Comparison of ENCODE assay signal across 1 cellular context in the genomic region with DNA sequence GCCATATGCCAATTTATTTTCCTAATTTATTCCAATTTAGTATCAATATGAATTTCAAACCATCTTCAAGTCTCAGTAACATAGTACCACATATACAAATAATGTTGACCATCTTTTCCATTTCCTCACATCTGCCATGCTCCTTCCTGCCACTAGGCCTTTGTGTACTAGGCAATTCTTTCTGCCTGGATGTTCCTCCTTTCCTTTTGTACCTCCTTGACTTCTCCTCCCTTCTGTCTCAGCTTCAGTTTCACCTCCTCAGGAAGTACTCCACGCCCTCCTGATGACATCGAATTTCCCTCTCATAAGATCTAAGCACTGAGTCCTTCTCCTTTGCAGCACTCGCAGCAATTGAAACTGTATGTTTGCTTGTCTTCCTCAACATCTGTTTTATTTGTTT.
TF ChIP-seq lines count a peak whose summit lies in the region.

No MANE protein-coding gene starts in this region.

TF ChIP-seq in K562, 482 proteins besides CTCF, POLR2A, EP300 and RAD21 (continued from another document):
- TF ChIP-seq CBX3 (IDR thresholded peaks at IDR 0.05; ENCODE audit: borderline replicate concordance in 1 of 2, low read length in 2 of 2): peak in 1 of 2 experiments; percentile 68; a peak in 1 of 3 replicates
- TF ChIP-seq CSDE1 (IDR thresholded peaks at IDR 0.05): 0 out of 4 replicates have a peak, but pooled peaks of 1 of the 2 experiments have one; percentile 28
- TF ChIP-seq ZBTB17 (CRISPR knock-in tag; IDR thresholded peaks at IDR 0.05): no peak
- TF ChIP-seq KLF13 (tag; IDR thresholded peaks at IDR 0.05; ENCODE audit: borderline replicate concordance, low read depth): no peak
- peak; percentile 90 for TF ChIP-seq CC2D1A (IDR thresholded peaks at IDR 0.05)
- TF ChIP-seq MEIS2 (IDR thresholded peaks at IDR 0.05; ENCODE audit: partially characterized antibody): peak; percentile 17
- 0 out of 2 replicates have a peak, but pooled peaks have one; percentile 40 for TF ChIP-seq LEF1 (IDR thresholded peaks at IDR 0.05)
- 0 out of 4 replicates have a peak, but pooled peaks of 1 of the 2 experiments have one; percentile 16 for TF ChIP-seq RCOR1 (IDR thresholded peaks at IDR 0.05; ENCODE audit: borderline replicate concordance in 1 of 2, low read depth in 2 of 2, low read length in 2 of 2)
- TF ChIP-seq MTA1 (IDR thresholded peaks at IDR 0.05; ENCODE audit: borderline replicate concordance): 0 out of 2 replicates have a peak, but pooled peaks have one; percentile 54
- 0 out of 2 replicates have a peak, but pooled peaks have one; percentile 80 for TF ChIP-seq HDGF (IDR thresholded peaks at IDR 0.05)
- 0 out of 2 replicates have a peak, but pooled peaks have one; percentile 25 for TF ChIP-seq GABPB1 (CRISPR knock-in tag; IDR thresholded peaks at IDR 0.05)
- 0 out of 4 replicates have a peak, but pooled peaks of 1 of the 2 experiments have one; percentile 32 for TF ChIP-seq FOXK2 (conservative IDR thresholded peaks at IDR 0.05 in 1 of 2, IDR thresholded peaks at IDR 0.05 in 1 of 2; ENCODE audit: low read depth in 2 of 2)
- TF ChIP-seq, protein P1, sequence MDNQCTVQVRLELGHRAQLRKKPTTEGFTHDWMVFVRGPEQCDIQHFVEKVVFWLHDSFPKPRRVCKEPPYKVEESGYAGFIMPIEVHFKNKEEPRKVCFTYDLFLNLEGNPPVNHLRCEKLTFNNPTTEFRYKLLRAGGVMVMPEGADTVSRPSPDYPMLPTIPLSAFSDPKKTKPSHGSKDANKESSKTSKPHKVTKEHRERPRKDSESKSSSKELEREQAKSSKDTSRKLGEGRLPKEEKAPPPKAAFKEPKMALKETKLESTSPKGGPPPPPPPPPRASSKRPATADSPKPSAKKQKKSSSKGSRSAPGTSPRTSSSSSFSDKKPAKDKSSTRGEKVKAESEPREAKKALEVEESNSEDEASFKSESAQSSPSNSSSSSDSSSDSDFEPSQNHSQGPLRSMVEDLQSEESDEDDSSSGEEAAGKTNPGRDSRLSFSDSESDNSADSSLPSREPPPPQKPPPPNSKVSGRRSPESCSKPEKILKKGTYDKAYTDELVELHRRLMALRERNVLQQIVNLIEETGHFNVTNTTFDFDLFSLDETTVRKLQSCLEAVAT (IDR thresholded peaks at IDR 0.05): peak in 1 of 2 experiments; percentile 53; a peak in 1 of 4 replicates
- 0 out of 2 replicates have a peak, but pooled peaks have one; percentile 33 for TF ChIP-seq ETV1 (tag; conservative IDR thresholded peaks at IDR 0.05; ENCODE audit: low read depth)
- TF ChIP-seq, protein P2, sequence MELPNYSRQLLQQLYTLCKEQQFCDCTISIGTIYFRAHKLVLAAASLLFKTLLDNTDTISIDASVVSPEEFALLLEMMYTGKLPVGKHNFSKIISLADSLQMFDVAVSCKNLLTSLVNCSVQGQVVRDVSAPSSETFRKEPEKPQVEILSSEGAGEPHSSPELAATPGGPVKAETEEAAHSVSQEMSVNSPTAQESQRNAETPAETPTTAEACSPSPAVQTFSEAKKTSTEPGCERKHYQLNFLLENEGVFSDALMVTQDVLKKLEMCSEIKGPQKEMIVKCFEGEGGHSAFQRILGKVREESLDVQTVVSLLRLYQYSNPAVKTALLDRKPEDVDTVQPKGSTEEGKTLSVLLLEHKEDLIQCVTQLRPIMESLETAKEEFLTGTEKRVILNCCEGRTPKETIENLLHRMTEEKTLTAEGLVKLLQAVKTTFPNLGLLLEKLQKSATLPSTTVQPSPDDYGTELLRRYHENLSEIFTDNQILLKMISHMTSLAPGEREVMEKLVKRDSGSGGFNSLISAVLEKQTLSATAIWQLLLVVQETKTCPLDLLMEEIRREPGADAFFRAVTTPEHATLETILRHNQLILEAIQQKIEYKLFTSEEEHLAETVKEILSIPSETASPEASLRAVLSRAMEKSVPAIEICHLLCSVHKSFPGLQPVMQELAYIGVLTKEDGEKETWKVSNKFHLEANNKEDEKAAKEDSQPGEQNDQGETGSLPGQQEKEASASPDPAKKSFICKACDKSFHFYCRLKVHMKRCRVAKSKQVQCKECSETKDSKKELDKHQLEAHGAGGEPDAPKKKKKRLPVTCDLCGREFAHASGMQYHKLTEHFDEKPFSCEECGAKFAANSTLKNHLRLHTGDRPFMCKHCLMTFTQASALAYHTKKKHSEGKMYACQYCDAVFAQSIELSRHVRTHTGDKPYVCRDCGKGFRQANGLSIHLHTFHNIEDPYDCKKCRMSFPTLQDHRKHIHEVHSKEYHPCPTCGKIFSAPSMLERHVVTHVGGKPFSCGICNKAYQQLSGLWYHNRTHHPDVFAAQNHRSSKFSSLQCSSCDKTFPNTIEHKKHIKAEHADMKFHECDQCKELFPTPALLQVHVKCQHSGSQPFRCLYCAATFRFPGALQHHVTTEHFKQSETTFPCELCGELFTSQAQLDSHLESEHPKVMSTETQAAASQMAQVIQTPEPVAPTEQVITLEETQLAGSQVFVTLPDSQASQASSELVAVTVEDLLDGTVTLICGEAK (IDR thresholded peaks at IDR 0.05): 0 out of 2 replicates have a peak, but pooled peaks have one; percentile 17
- TF ChIP-seq, protein P2 (CRISPR knock-in tag; IDR thresholded peaks at IDR 0.05): no peak
- no peak for TF ChIP-seq HDAC3 (IDR thresholded peaks at IDR 0.05; ENCODE audit: borderline replicate concordance, partially characterized antibody)
- 0 out of 2 replicates have a peak, but pooled peaks have one; percentile 9 for TF ChIP-seq ARID1B (IDR thresholded peaks at IDR 0.05)
- TF ChIP-seq HDAC1 (IDR thresholded peaks at IDR 0.05): peak in 1 of 2 experiments; percentile 49; a peak in 2 of 4 replicates
- peak; percentile 48 for TF ChIP-seq BRD9 (IDR thresholded peaks at IDR 0.05; ENCODE audit: low read depth, partially characterized antibody)
- peak; percentile 59; the same call in 1 of the 2 replicates for TF ChIP-seq CTBP1 (IDR thresholded peaks at IDR 0.05; ENCODE audit: borderline replicate concordance)
- TF ChIP-seq ZNF24 (IDR thresholded peaks at IDR 0.05): 0 out of 2 replicates have a peak, but pooled peaks have one; percentile 29
- no peak for TF ChIP-seq NR2C2 (CRISPR knock-in tag; IDR thresholded peaks at IDR 0.05)
- TF ChIP-seq NR2C2 (tag; IDR thresholded peaks at IDR 0.05): no peak
- TF ChIP-seq ZNF324 (CRISPR knock-in tag; IDR thresholded peaks at IDR 0.05): no peak
- TF ChIP-seq, protein P3, sequence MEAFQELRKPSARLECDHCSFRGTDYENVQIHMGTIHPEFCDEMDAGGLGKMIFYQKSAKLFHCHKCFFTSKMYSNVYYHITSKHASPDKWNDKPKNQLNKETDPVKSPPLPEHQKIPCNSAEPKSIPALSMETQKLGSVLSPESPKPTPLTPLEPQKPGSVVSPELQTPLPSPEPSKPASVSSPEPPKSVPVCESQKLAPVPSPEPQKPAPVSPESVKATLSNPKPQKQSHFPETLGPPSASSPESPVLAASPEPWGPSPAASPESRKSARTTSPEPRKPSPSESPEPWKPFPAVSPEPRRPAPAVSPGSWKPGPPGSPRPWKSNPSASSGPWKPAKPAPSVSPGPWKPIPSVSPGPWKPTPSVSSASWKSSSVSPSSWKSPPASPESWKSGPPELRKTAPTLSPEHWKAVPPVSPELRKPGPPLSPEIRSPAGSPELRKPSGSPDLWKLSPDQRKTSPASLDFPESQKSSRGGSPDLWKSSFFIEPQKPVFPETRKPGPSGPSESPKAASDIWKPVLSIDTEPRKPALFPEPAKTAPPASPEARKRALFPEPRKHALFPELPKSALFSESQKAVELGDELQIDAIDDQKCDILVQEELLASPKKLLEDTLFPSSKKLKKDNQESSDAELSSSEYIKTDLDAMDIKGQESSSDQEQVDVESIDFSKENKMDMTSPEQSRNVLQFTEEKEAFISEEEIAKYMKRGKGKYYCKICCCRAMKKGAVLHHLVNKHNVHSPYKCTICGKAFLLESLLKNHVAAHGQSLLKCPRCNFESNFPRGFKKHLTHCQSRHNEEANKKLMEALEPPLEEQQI (IDR thresholded peaks at IDR 0.05): peak; percentile 93
- TF ChIP-seq SMARCA4 (IDR thresholded peaks at IDR 0.05): 0 out of 2 replicates have a peak, but pooled peaks have one; percentile 30
- no peak for TF ChIP-seq BRD4 (IDR thresholded peaks at IDR 0.05)
- TF ChIP-seq, protein P4, sequence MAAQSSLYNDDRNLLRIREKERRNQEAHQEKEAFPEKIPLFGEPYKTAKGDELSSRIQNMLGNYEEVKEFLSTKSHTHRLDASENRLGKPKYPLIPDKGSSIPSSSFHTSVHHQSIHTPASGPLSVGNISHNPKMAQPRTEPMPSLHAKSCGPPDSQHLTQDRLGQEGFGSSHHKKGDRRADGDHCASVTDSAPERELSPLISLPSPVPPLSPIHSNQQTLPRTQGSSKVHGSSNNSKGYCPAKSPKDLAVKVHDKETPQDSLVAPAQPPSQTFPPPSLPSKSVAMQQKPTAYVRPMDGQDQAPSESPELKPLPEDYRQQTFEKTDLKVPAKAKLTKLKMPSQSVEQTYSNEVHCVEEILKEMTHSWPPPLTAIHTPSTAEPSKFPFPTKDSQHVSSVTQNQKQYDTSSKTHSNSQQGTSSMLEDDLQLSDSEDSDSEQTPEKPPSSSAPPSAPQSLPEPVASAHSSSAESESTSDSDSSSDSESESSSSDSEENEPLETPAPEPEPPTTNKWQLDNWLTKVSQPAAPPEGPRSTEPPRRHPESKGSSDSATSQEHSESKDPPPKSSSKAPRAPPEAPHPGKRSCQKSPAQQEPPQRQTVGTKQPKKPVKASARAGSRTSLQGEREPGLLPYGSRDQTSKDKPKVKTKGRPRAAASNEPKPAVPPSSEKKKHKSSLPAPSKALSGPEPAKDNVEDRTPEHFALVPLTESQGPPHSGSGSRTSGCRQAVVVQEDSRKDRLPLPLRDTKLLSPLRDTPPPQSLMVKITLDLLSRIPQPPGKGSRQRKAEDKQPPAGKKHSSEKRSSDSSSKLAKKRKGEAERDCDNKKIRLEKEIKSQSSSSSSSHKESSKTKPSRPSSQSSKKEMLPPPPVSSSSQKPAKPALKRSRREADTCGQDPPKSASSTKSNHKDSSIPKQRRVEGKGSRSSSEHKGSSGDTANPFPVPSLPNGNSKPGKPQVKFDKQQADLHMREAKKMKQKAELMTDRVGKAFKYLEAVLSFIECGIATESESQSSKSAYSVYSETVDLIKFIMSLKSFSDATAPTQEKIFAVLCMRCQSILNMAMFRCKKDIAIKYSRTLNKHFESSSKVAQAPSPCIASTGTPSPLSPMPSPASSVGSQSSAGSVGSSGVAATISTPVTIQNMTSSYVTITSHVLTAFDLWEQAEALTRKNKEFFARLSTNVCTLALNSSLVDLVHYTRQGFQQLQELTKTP (IDR thresholded peaks at IDR 0.05; ENCODE audit: low read depth in 1 of 2, partially characterized antibody in 2 of 2): peak in 1 of 2 experiments; percentile 46
- TF ChIP-seq LARP7 (IDR thresholded peaks at IDR 0.05): 0 out of 2 replicates have a peak, but pooled peaks have one; percentile 64
- TF ChIP-seq TARDBP (IDR thresholded peaks at IDR 0.05): no peak
